ENCODE assay signal across 8 cellular contexts in the genomic region with DNA sequence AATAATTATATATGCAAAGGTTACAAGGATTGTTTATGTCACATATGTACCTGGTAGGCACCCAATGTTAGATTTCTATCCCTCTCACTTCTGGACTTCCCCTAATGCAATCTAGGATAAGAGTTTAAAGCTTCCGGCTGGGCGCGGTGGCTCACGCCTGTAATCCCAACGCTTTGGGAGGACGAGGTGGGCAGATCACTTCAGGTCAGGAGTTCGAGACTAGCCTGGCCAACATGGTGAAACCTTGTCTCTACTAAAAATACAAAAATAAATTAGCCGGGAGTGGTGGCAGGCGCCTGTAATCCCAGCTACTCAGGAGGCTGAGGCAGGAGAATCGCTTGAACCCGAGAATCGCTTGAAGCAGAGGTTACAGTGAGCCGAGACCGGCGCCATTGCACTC. TPM values are rescaled to one million over a fixed set of nuclear protein-coding genes. Genes with fewer than 3 reads are reported as not detected.
A peak's percentile ranks its signal among the peaks of the same experiment; 100 is the strongest.
DNase-seq lines count a peak whose midpoint lies in the region; ATAC-seq and TF ChIP-seq lines count a peak whose summit lies in the region.
"Not testable (repeated sequence)": the region's sequence is repeated elsewhere in the genome, so short reads cannot be mapped to it uniquely, and the experiment has no call there.

No MANE protein-coding gene starts in this region.

- WGBS in upper lobe of left lung, 2 donors, result 43 to 55% methylated on average over 15 of the region's 15 CpGs

- intact Hi-C loops in dendritic cell treated with granulocyte-macrophage colony-stimulating factor and Interleukin-4, amounts not matched to agents 40 ng/mL and 50 ng/mL, for 4 days (cut with micrococcal nuclease), result loop anchor here (1.0 to 2.0 kb wide), 2 partner anchors 76 to 224 kb away; no protein-coding TSS in a partner anchor
- intact Hi-C loops in left ventricle myocardium inferior (cut with micrococcal nuclease), result loop anchor here (5.0 to 10.0 kb wide), 2 partner anchors 77 to 284 kb away; a partner anchor contains a TSS

- H3K9me3 ChIP-seq in ES-I3 (ENCODE audit: control insufficient read depth, insufficient read depth, low read length); OCI-LY1 (ENCODE audit: low read length); left ventricle myocardium inferior (replicated peaks); muscle layer of duodenum (ENCODE audit: control insufficient read depth in 1 of 2, low read length in 2 of 2); skeletal muscle tissue (ENCODE audit: control insufficient read depth in 3 of 3, low read length in 3 of 3); upper lobe of left lung: not testable (repeated sequence)

- not testable (repeated sequence) for H3K27me3 ChIP-seq in OCI-LY1 (ENCODE audit: insufficient read depth, low read length); left ventricle myocardium inferior (ENCODE audit: low read depth); muscle layer of duodenum (ENCODE audit: low read depth, low read length); skeletal muscle tissue (ENCODE audit: control insufficient read depth in 3 of 3, insufficient read depth in 3 of 3, low read length in 3 of 3); upper lobe of left lung

- CTCF ChIA-PET in activated CD8-positive, alpha-beta memory T cell treated with anti-CD3 and anti-CD28 coated beads, Interleukin-2, amount 10 ng/mL, durations not matched to agents 7 days and 5 days (lab: Charles Lee), result interaction anchor here (0.7 to 7.3 kb wide), 28 partner anchors 9 to 682 kb away, joined by 3 to 171 read pairs (median 5); a partner anchor contains a TSS

- not testable (repeated sequence) for H3K36me3 ChIP-seq in ES-I3 (ENCODE audit: insufficient read depth, low read length); OCI-LY1 (ENCODE audit: insufficient read depth, low read length); left ventricle myocardium inferior; muscle layer of duodenum (ENCODE audit: control insufficient read depth in 1 of 2, insufficient read depth in 2 of 2, low read length in 2 of 2); skeletal muscle tissue (ENCODE audit: control insufficient read depth in 3 of 3, insufficient read depth in 3 of 3, low read length in 3 of 3); upper lobe of left lung

- not testable (repeated sequence) for TF ChIP-seq EP300 in upper lobe of left lung (IDR thresholded peaks at IDR 0.05)

- H3K36me3 Mint-ChIP-seq in activated CD8-positive, alpha-beta memory T cell treated with anti-CD3 and anti-CD28 coated beads, Interleukin-2, amount 10 ng/mL, durations not matched to agents 7 days and 5 days; dendritic cell treated with granulocyte-macrophage colony-stimulating factor and Interleukin-4, amounts not matched to agents 40 ng/mL and 50 ng/mL, for 4 days (ENCODE audit: low read depth): not testable (repeated sequence)

- H3K4me1 Mint-ChIP-seq in activated CD8-positive, alpha-beta memory T cell treated with anti-CD3 and anti-CD28 coated beads, Interleukin-2, amount 10 ng/mL, durations not matched to agents 7 days and 5 days, result peaks cover 43% of the 10 kb centered on the region
- H3K4me1 Mint-ChIP-seq in dendritic cell treated with granulocyte-macrophage colony-stimulating factor and Interleukin-4, amounts not matched to agents 40 ng/mL and 50 ng/mL, for 4 days (ENCODE audit: low read depth), result peaks cover 58% of the 10 kb centered on the region

- ATAC-seq in activated CD8-positive, alpha-beta memory T cell treated with anti-CD3 and anti-CD28 coated beads, Interleukin-2, amount 10 ng/mL, durations not matched to agents 7 days and 5 days; upper lobe of left lung (ENCODE audit: low FRiP score in 2 of 2): not testable (repeated sequence)

- not testable (repeated sequence) for H3F3A ChIP-seq in OCI-LY1 (ENCODE audit: insufficient read depth, low read length)

- H3K9ac ChIP-seq in ES-I3 (ENCODE audit: low read depth, low read length) (peak overlapping the region; percentile 11; the same call in 1 of the 2 replicates), skeletal muscle tissue (ENCODE audit: low read depth in 1 of 3, low read length in 3 of 3) (peak overlapping the region in 1 of 3 donors; percentile 66)
- H3K9ac ChIP-seq in OCI-LY1 (ENCODE audit: low read length), result not testable (repeated sequence)

- H3K4me1 ChIP-seq in ES-I3 (ENCODE audit: insufficient read depth, low read length) (peaks cover 26% of the 10 kb centered on the region), OCI-LY1 (ENCODE audit: insufficient read depth, low read length, severe bottlenecking) (peaks cover 14% of the 10 kb centered on the region), left ventricle myocardium inferior (peaks cover 51% of the 10 kb centered on the region), muscle layer of duodenum (ENCODE audit: control insufficient read depth in 1 of 2, insufficient read depth in 2 of 2, low read length in 2 of 2) (peaks cover 21 to 22% of the 10 kb centered on the region in 2 donors), skeletal muscle tissue (ENCODE audit: control insufficient read depth in 3 of 3, insufficient read depth in 3 of 3, low read length in 3 of 3) (peaks cover 10 to 18% (median 12%) of the 10 kb centered on the region in 3 donors), upper lobe of left lung (peaks cover 17 to 40% (median 31%) of the 10 kb centered on the region in 4 donors)

- H3K27ac Mint-ChIP-seq in activated CD8-positive, alpha-beta memory T cell treated with anti-CD3 and anti-CD28 coated beads, Interleukin-2, amount 10 ng/mL, durations not matched to agents 7 days and 5 days, result not testable (repeated sequence)
- H3K27ac Mint-ChIP-seq in dendritic cell treated with granulocyte-macrophage colony-stimulating factor and Interleukin-4, amounts not matched to agents 40 ng/mL and 50 ng/mL, for 4 days, result peak overlapping the region; percentile 82

- not testable (repeated sequence) for H3K9me3 Mint-ChIP-seq in activated CD8-positive, alpha-beta memory T cell treated with anti-CD3 and anti-CD28 coated beads, Interleukin-2, amount 10 ng/mL, durations not matched to agents 7 days and 5 days (ENCODE audit: low read depth); dendritic cell treated with granulocyte-macrophage colony-stimulating factor and Interleukin-4, amounts not matched to agents 40 ng/mL and 50 ng/mL, for 4 days

- not testable (repeated sequence) for H2AFZ ChIP-seq in OCI-LY1 (ENCODE audit: low read length)

- H3K4me3 Mint-ChIP-seq in activated CD8-positive, alpha-beta memory T cell treated with anti-CD3 and anti-CD28 coated beads, Interleukin-2, amount 10 ng/mL, durations not matched to agents 7 days and 5 days, result peak overlapping the region; percentile 76
- H3K4me3 Mint-ChIP-seq in dendritic cell treated with granulocyte-macrophage colony-stimulating factor and Interleukin-4, amounts not matched to agents 40 ng/mL and 50 ng/mL, for 4 days, result peak overlapping the region; percentile 84

- H4K20me1 ChIP-seq in OCI-LY1 (ENCODE audit: insufficient read depth, low read length), result not testable (repeated sequence)

- H3K27ac ChIP-seq in OCI-LY1 (ENCODE audit: low read depth, low read length, poor library complexity, severe bottlenecking), result not testable (repeated sequence)
- H3K27ac ChIP-seq in left ventricle myocardium inferior (replicated peaks) (peak overlapping the region; percentile 93), muscle layer of duodenum (ENCODE audit: low read length) (peak overlapping the region; percentile 91), skeletal muscle tissue (ENCODE audit: low read depth, low read length) (peak overlapping the region; percentile 29), upper lobe of left lung (peak overlapping the region in 1 of 4 donors; percentile 85)

- not testable (repeated sequence) for H3K4me3 ChIP-seq in OCI-LY1 (ENCODE audit: low read depth, low read length, poor library complexity, severe bottlenecking)
- H3K4me3 ChIP-seq in left ventricle myocardium inferior (peak overlapping the region; percentile 91), muscle layer of duodenum (ENCODE audit: low read depth in 1 of 2, low read length in 2 of 2) (peak overlapping the region; percentile 62 to 81), skeletal muscle tissue (ENCODE audit: low read length in 3 of 3) (peak overlapping the region in 1 of 3 donors; percentile 61), upper lobe of left lung (peak overlapping the region in 3 of 4 donors; percentile 33 to 47 (median 35))

- not testable (repeated sequence) for TF ChIP-seq POLR2A in upper lobe of left lung (IDR thresholded peaks at IDR 0.05)

- not testable (repeated sequence) for DNase-seq in activated CD8-positive, alpha-beta memory T cell treated with anti-CD3 and anti-CD28 coated beads, Interleukin-2, amount 10 ng/mL, durations not matched to agents 7 days and 5 days; left ventricle myocardium inferior
- DNase-seq in upper lobe of left lung, result peak in 1 of 2 donors; percentile 32

- peaks cover 16% of the 10 kb centered on the region for H3K27me3 Mint-ChIP-seq in activated CD8-positive, alpha-beta memory T cell treated with anti-CD3 and anti-CD28 coated beads, Interleukin-2, amount 10 ng/mL, durations not matched to agents 7 days and 5 days
- H3K27me3 Mint-ChIP-seq in dendritic cell treated with granulocyte-macrophage colony-stimulating factor and Interleukin-4, amounts not matched to agents 40 ng/mL and 50 ng/mL, for 4 days, result peaks cover 23% of the 10 kb centered on the region

- H3K9me2 ChIP-seq in OCI-LY1 (ENCODE audit: low read depth, low read length), result not testable (repeated sequence)

- peak overlapping the region; percentile 57; the same call in 1 of the 2 replicates for H3K4me2 ChIP-seq in OCI-LY1 (ENCODE audit: low read length)

- TF ChIP-seq CTCF in OCI-LY1 (IDR thresholded peaks at IDR 0.05; ENCODE audit: low read length); left ventricle myocardium inferior (IDR thresholded peaks at IDR 0.05; ENCODE audit: borderline replicate concordance); upper lobe of left lung (IDR thresholded peaks at IDR 0.05): not testable (repeated sequence)

- not testable (repeated sequence) for H3K79me2 ChIP-seq in OCI-LY1 (ENCODE audit: insufficient read depth, low read length)

RNA-seq across cellular contexts. Expression of a gene that starts 5.7 kb away (rescaled TPM):
- 1 to 10 TPM; 2.8 to 7.0 TPM for total RNA-seq in activated CD8-positive, alpha-beta memory T cell treated with anti-CD3 and anti-CD28 coated beads, Interleukin-2, amount 10 ng/mL, durations not matched to agents 7 days and 5 days
- total RNA-seq in left ventricle myocardium inferior (14.3 TPM), skeletal muscle tissue (8.4 TPM), upper lobe of left lung (10 to 100 TPM; 33.1 to 95.3 (median 53.7) TPM)
